28 cellular contexts compared by ENCODE assay signal in the genomic region with DNA sequence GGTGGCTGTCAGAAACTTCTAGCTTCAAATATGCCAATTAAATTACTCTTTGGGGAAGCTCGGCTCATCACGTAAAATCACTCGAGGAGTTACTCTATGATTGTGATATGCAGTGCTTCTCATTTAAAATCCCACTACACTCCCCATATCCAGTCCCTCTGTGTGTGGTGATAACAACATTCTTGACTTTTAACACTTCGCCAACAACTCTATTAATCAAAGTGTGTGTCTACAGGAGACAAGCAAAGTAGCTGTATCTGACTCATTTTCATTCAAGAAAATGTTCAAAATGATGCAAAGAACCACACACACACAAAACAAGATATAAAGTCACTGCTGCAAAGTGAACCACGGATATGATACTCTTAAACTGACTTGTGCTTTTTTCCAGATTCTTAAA.
"Had no signal": no experiment of that assay in that cellular context is flagged by ENCODE, and none has a peak within 500 bp of the region (broad histone marks: within the 10 kb centered on the region; RNA-seq: fewer than 3 reads in every experiment).

No MANE protein-coding gene starts in this region.

- H3K4me3 ChIP-seq: ascending aorta, body of pancreas, breast epithelium had no signal

- H3K27ac ChIP-seq: ascending aorta, body of pancreas, brain microvascular endothelial cell, breast epithelium, VCaP had no signal

- DNase-seq: activated B cell treated with CpG ODN at 0.5 μM for 24 hours; activated CD4-positive, alpha-beta memory T cell treated with anti-CD3 and anti-CD28 coated beads for 36 hours; activated CD4-positive, alpha-beta T cell treated with anti-CD3 and anti-CD28 coated beads for 4 hours; activated CD4-positive, alpha-beta T cell treated with anti-CD3 and anti-CD28 coated beads, Interleukin-2, amount 10 ng/mL, durations not matched to agents 24 days and 14 days; activated CD4-positive, alpha-beta T cell treated with anti-CD3 and anti-CD28 coated beads, Interleukin-2, amount 50 U/mL, for 1 hour; activated CD4-positive, alpha-beta T cell treated with anti-CD3 and anti-CD28 coated beads, Interleukin-2, amount 50 U/mL, for 4 hours; activated CD4-positive, CD25-positive, alpha-beta regulatory T cell treated with anti-CD3 and anti-CD28 coated beads, Interleukin-2, amount 50 U/mL, for 72 hours; activated CD8-positive, alpha-beta memory T cell treated with anti-CD3 and anti-CD28 coated beads, Interleukin-2, amount 50 U/mL, for 4 hours; activated CD8-positive, alpha-beta T cell treated with anti-CD3 and anti-CD28 coated beads for 36 hours; activated effector memory CD4-positive, alpha-beta T cell treated with Interleukin-2 at 50 U/mL for 16 hours; activated gamma-delta T cell; activated naive CD4-positive, alpha-beta T cell treated with anti-CD3 and anti-CD28 coated beads, Interleukin-2, amount 10 ng/mL, durations not matched to agents 7 days and 5 days; activated naive CD4-positive, alpha-beta T cell treated with Interleukin-2 at 50 U/mL for 16 hours; activated naive CD8-positive, alpha-beta T cell treated with anti-CD3 and anti-CD28 coated beads, Interleukin-2, amount 10 ng/mL, durations not matched to agents 7 days and 5 days; activated naive CD8-positive, alpha-beta T cell treated with anti-CD3 and anti-CD28 coated beads, Interleukin-2, amount 50 U/mL, for 24 hours; activated T-cell treated with anti-CD3 and anti-CD28 coated beads, Interleukin-2, amount 50 U/mL, for 24 hours; activated T-cell treated with anti-CD3 and anti-CD28 coated beads, Interleukin-2, amount 50 U/mL, for 48 hours; amygdala; anterior cingulate cortex; body of pancreas; brain microvascular endothelial cell; central memory CD4-positive, alpha-beta T cell; T-helper 1 cell; T-helper 2 cell; T-helper 9 cell had no signal

- H3K36me3 ChIP-seq: ascending aorta, brain microvascular endothelial cell, breast epithelium had no signal

- H3K9me3 ChIP-seq: ascending aorta, body of pancreas, breast epithelium had no signal

- H3K27me3 ChIP-seq: ascending aorta, body of pancreas, brain microvascular endothelial cell, breast epithelium had no signal

- H3K4me1 ChIP-seq: ascending aorta, breast epithelium had no signal

- ATAC-seq: activated CD8-positive, alpha-beta T cell treated with anti-CD3 and anti-CD28 coated beads for 36 hours; activated naive CD8-positive, alpha-beta T cell treated with anti-CD3 and anti-CD28 coated beads, Interleukin-2, amount 50 U/mL, for 24 hours; body of pancreas had no signal
